ENCODE assay signal across 9 cellular contexts in the genomic region with DNA sequence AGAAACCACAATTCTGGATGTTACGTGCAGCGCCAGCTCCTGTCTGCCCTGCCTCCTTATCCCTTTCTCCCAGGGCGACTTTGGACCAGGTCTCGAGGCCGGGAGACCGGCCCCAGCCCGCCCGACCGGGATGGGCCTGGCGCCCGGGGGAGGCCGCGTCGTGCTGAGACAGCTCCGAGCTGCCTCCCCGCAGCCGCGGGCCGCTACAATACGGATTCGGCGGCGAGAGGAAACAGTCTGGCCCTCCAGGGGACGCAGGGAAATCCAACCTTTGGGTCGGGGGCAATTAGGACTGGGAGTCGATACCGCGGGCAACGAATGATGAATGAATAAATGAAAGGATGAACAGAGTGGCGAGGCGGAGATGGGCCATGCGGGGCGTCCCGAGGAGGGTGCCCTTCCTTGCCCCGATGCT. TPM values are rescaled to one million over a fixed set of nuclear protein-coding genes. Genes with fewer than 3 reads are reported as not detected.
DNase-seq lines count a peak whose midpoint lies in the region; ATAC-seq and TF ChIP-seq lines count a peak whose summit lies in the region.
"Had no signal": no experiment of that assay in that cellular context is flagged by ENCODE, and none has a peak within 500 bp of the region (broad histone marks: within the 10 kb centered on the region; RNA-seq: fewer than 3 reads in every experiment).

No MANE protein-coding gene starts in this region.

- TF ChIP-seq EP300 in gastroesophageal sphincter (IDR thresholded peaks at IDR 0.05) (no peak), ovary (IDR thresholded peaks at IDR 0.05) (no peak)

- peaks cover 36% of the 10 kb centered on the region for H3K4me1 Mint-ChIP-seq in CD14-positive monocyte

- H3K9me3 ChIP-seq in SJSA1 (replicated peaks) (no peaks in the 10 kb centered on the region), gastroesophageal sphincter (no peaks in the 10 kb centered on the region), ovary (no peaks in the 10 kb centered on the region)

- H3K36me3 ChIP-seq in SJSA1 (peaks cover 43% of the 10 kb centered on the region), gastroesophageal sphincter (peaks cover 0 to 37% of the 10 kb centered on the region in 2 donors), ovary (no peaks in the 10 kb centered on the region)

- intact Hi-C loops in CD14-positive monocyte (cut with micrococcal nuclease) (loop anchor here (5.0 to 10.0 kb wide), 6 partner anchors 35 to 478 kb away; a partner anchor contains a TSS), ovary (cut with DNase I) (no loop called here)

- no peak overlapping the region for H3K27ac ChIP-seq in SJSA1
- H3K27ac ChIP-seq in gastroesophageal sphincter: peak overlapping the region in 1 of 4 donors; percentile 20
- H3K27ac ChIP-seq in ovary: no peak overlapping the region

- no peak for DNase-seq in CD14-positive monocyte (ENCODE audit: low spot score)
- no peak for DNase-seq in SJSA1 (ENCODE audit: low read depth in 1 of 2, low spot score in 2 of 2)
- no peak for DNase-seq in ovary
- no peak for DNase-seq in NCI-H510A (lab: John Stamatoyannopoulos, UW)
- DNase-seq in RKO (ENCODE audit: low spot score): no peak

- H3K36me3 Mint-ChIP-seq in CD14-positive monocyte: peaks cover 45 to 49% of the 10 kb centered on the region in 2 donors

- H3K27me3 ChIP-seq in SJSA1 (replicated peaks) (no peaks in the 10 kb centered on the region), gastroesophageal sphincter (peaks cover 18% of the 10 kb centered on the region), ovary (no peaks in the 10 kb centered on the region)

- peaks cover 24 to 34% (median 26%) of the 10 kb centered on the region in 3 donors for H3K27me3 Mint-ChIP-seq in CD14-positive monocyte (ENCODE audit: low read depth in 3 of 3)

- TF ChIP-seq CTCF in CD14-positive monocyte (IDR thresholded peaks at IDR 0.05) (no peak), gastroesophageal sphincter (IDR thresholded peaks at IDR 0.05) (peak in 1 of 4 experiments; percentile 3), ovary (IDR thresholded peaks at IDR 0.05) (no peak)

- H3K4me1 ChIP-seq in SJSA1 (replicated peaks): peaks cover 10% of the 10 kb centered on the region
- peaks cover 0 to 39% (median 0%) of the 10 kb centered on the region in 3 donors for H3K4me1 ChIP-seq in gastroesophageal sphincter
- peaks cover 2% of the 10 kb centered on the region for H3K4me1 ChIP-seq in ovary (ENCODE audit: insufficient read depth)

- H3K27ac Mint-ChIP-seq in CD14-positive monocyte: no peak overlapping the region

- 0% methylated on average over 3 of the region's 35 CpGs; no CpG with 5 or more reads in 1 of the 2 donors for WGBS in gastroesophageal sphincter (ENCODE audit: low coverage in 1 of 2), 2 donors
- WGBS in ovary, 3 donors: 6 to 11% (median 8%) methylated on average over 34 to 35 of the region's 35 CpGs

- ATAC-seq in gastroesophageal sphincter (no peak), GM21619 (IDR thresholded peaks at IDR 0.05; ENCODE audit: unreplicated experiment) (no peak), GM19463 (IDR thresholded peaks at IDR 0.05; ENCODE audit: unreplicated experiment) (no peak)

- no peak for TF ChIP-seq POLR2A in gastroesophageal sphincter (IDR thresholded peaks at IDR 0.05)
- TF ChIP-seq POLR2A in ovary (IDR thresholded peaks at IDR 0.05): no peak

- peak overlapping the region; percentile 71 to 86 for H3K4me3 Mint-ChIP-seq in CD14-positive monocyte

- H3K9me3 Mint-ChIP-seq in CD14-positive monocyte: peaks cover 0 to 11% (median 3%) of the 10 kb centered on the region in 7 donors
- H3K9me3 Mint-ChIP-seq: activated naive CD4-positive, alpha-beta T cell treated with anti-CD3 and anti-CD28 coated beads, Interleukin-2, amount 10 ng/mL, durations not matched to agents 7 days and 5 days had no signal

- H3K4me3 ChIP-seq in SJSA1 (peak overlapping the region; percentile 33), gastroesophageal sphincter (peak overlapping the region; percentile 22 to 59), ovary (peak overlapping the region; percentile 29)

RNA-seq across cellular contexts. Expression of a gene that starts 0.5 kb away (rescaled TPM):
- polyA plus RNA-seq in CD14-positive monocyte (not detected), ovary (under 1 TPM; 0.08 to 0.45 TPM)
- 0.16 TPM in 1 of 2 replicates, not detected in the other for total RNA-seq in SJSA1 (2014; rRNA removed; shearing (Covaris generic))
- total RNA-seq in gastroesophageal sphincter (under 1 TPM in 2 of 4 donors, not detected in 2; 0.39 to 0.64 TPM), ovary (1 to 10 TPM in 5 of 7 donors, under 1 TPM in 2; 0.18 to 8.5 (median 1.6) TPM)

RNA-seq across cellular contexts. Expression of a gene that starts 33.9 kb away (rescaled TPM):
- polyA plus RNA-seq in CD14-positive monocyte (100 to 1,000 TPM; 986 to 999 TPM), ovary (100 to 1,000 TPM; 135 to 692 TPM)
- 1,365 and 1,516 TPM in 2 replicates for total RNA-seq in SJSA1 (2014; rRNA removed; shearing (Covaris generic))
- total RNA-seq in gastroesophageal sphincter (100 to 1,000 TPM; 343 to 646 (median 543) TPM), ovary (100 to 1,000 TPM; 128 to 385 (median 291) TPM)

Comparison
In these comparisons a context has a peak if more than half of its experiments do, and no peak if none do; other contexts are left out.
1. intact Hi-C loops: an anchor here in CD14-positive monocyte (5.0 to 10.0 kb wide); none called in ovary.